ENCODE assay signal across 17 cellular contexts in the genomic region with DNA sequence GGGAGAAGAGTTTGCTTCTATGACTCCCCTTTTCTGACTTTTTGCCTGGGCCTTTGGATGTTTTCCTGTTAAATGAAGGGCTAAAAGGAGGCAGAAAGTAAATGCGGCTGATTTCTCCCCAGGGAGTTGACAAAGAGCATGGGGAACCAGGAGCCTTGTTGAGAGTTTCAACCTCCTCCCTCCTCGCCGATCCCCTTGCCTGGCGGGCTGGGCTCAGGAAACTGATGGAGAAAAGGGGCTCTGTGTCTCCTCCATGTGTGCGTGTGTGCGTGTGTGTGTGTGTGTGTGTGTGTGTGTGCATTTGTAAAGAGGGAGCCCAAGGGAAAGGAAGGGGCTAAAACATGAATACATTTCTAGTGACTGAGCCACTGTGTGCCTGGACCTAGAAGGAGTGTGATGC.
DNase-seq lines count a peak whose midpoint lies in the region; ATAC-seq, FAIRE-seq and TF ChIP-seq lines count a peak whose summit lies in the region.
"Had no signal": no experiment of that assay in that cellular context is flagged by ENCODE, and none has a peak within 500 bp of the region (broad histone marks: within the 10 kb centered on the region; RNA-seq: fewer than 3 reads in every experiment).

No MANE protein-coding gene starts in this region.

- TF ChIP-seq CTCF in neural crest cell (conservative IDR thresholded peaks at IDR 0.05) = no peak
- no peak for TF ChIP-seq CTCF in activated CD8-positive, alpha-beta T cell treated with anti-CD3 and anti-CD28 coated beads for 36 hours (IDR thresholded peaks at IDR 0.05)

- peak; percentile 12 for DNase-seq in NCI-H82 (lab: John Stamatoyannopoulos, UW)
- no peak for DNase-seq in NCI-H82 treated with DMSO at 0.1 percent for 48 hours (lab: John Stamatoyannopoulos, UW; ENCODE audit: unreplicated experiment)
- no peak for DNase-seq in HTR-8/SVneo (ENCODE audit: insufficient read length, low spot score)
- DNase-seq in NCI-H524 (lab: John Stamatoyannopoulos, UW) = peak; percentile 17 to 19
- DNase-seq in neural crest cell (ENCODE audit: low read depth, low spot score) = peak; percentile 36
- no peak for DNase-seq in GM19240 (ENCODE audit: insufficient read length, low spot score)
- no peak for DNase-seq in T-helper 2 cell treated with Interferon-gamma antibody and Interleukin-4, amounts not matched to agents 5 μg/mL and 100 μg/mL, for 36 hours (ENCODE audit: low spot score)
- no peak for DNase-seq in activated CD8-positive, alpha-beta T cell treated with anti-CD3 and anti-CD28 coated beads for 36 hours
- DNase-seq: Calu3; CD8-positive, alpha-beta T cell; KBM-7; NCI-H1105 treated with DMSO at 0.1 percent for 48 hours; NCI-H2029; NK-92 treated with Interleukin-12 subunit alpha and Interleukin-12 subunit beta, amount 100 ng/mL, for 24 hours; Peyer's patch had no signal

- no peaks in the 10 kb centered on the region for H3K27me3 Mint-ChIP-seq in neural crest cell (ENCODE audit: low read depth)
- H3K27me3 Mint-ChIP-seq in T-helper 2 cell treated with Interferon-gamma antibody and Interleukin-4, amounts not matched to agents 5 μg/mL and 100 μg/mL, for 36 hours (ENCODE audit: low read depth) = peaks cover 34% of the 10 kb centered on the region
- H3K27me3 Mint-ChIP-seq in activated CD8-positive, alpha-beta T cell treated with anti-CD3 and anti-CD28 coated beads for 36 hours = peaks cover 12% of the 10 kb centered on the region

- FAIRE-seq in HTR-8/SVneo (lab: Jason Lieb, UNC) = peak; percentile 36
- FAIRE-seq: A549, H1 had no signal

- CTCF ChIA-PET in activated CD8-positive, alpha-beta T cell treated with anti-CD3 and anti-CD28 coated beads for 36 hours (lab: Charles Lee) = no interaction called here

- ATAC-seq in activated CD8-positive, alpha-beta T cell treated with anti-CD3 and anti-CD28 coated beads for 36 hours = no peak
- ATAC-seq: CD8-positive, alpha-beta T cell had no signal

- no peak overlapping the region for H3K4me3 Mint-ChIP-seq in neural crest cell
- no peak overlapping the region for H3K4me3 Mint-ChIP-seq in T-helper 2 cell treated with Interferon-gamma antibody and Interleukin-4, amounts not matched to agents 5 μg/mL and 100 μg/mL, for 36 hours
- no peak overlapping the region for H3K4me3 Mint-ChIP-seq in activated CD8-positive, alpha-beta T cell treated with anti-CD3 and anti-CD28 coated beads for 36 hours
- H3K4me3 Mint-ChIP-seq: CD8-positive, alpha-beta T cell had no signal

- no peaks in the 10 kb centered on the region for H3K36me3 Mint-ChIP-seq in neural crest cell (ENCODE audit: low read depth)
- H3K36me3 Mint-ChIP-seq in T-helper 2 cell treated with Interferon-gamma antibody and Interleukin-4, amounts not matched to agents 5 μg/mL and 100 μg/mL, for 36 hours (ENCODE audit: low read depth) = no peaks in the 10 kb centered on the region
- no peaks in the 10 kb centered on the region for H3K36me3 Mint-ChIP-seq in activated CD8-positive, alpha-beta T cell treated with anti-CD3 and anti-CD28 coated beads for 36 hours (ENCODE audit: low read depth)
- H3K36me3 Mint-ChIP-seq: CD8-positive, alpha-beta T cell had no signal

- H3K9me3 Mint-ChIP-seq in neural crest cell = no peaks in the 10 kb centered on the region
- no peaks in the 10 kb centered on the region for H3K9me3 Mint-ChIP-seq in T-helper 2 cell treated with Interferon-gamma antibody and Interleukin-4, amounts not matched to agents 5 μg/mL and 100 μg/mL, for 36 hours
- H3K9me3 Mint-ChIP-seq in activated CD8-positive, alpha-beta T cell treated with anti-CD3 and anti-CD28 coated beads for 36 hours = no peaks in the 10 kb centered on the region
- H3K9me3 Mint-ChIP-seq: CD8-positive, alpha-beta T cell had no signal

- H3K27ac Mint-ChIP-seq in neural crest cell (ENCODE audit: unreplicated experiment) = no peak overlapping the region
- no peak overlapping the region for H3K27ac Mint-ChIP-seq in T-helper 2 cell treated with Interferon-gamma antibody and Interleukin-4, amounts not matched to agents 5 μg/mL and 100 μg/mL, for 36 hours
- no peak overlapping the region for H3K27ac Mint-ChIP-seq in activated CD8-positive, alpha-beta T cell treated with anti-CD3 and anti-CD28 coated beads for 36 hours
- H3K27ac Mint-ChIP-seq: CD8-positive, alpha-beta T cell had no signal

- H3K4me1 Mint-ChIP-seq in neural crest cell = peaks cover 42% of the 10 kb centered on the region
- H3K4me1 Mint-ChIP-seq in T-helper 2 cell treated with Interferon-gamma antibody and Interleukin-4, amounts not matched to agents 5 μg/mL and 100 μg/mL, for 36 hours (ENCODE audit: low read depth) = no peaks in the 10 kb centered on the region
- no peaks in the 10 kb centered on the region for H3K4me1 Mint-ChIP-seq in activated CD8-positive, alpha-beta T cell treated with anti-CD3 and anti-CD28 coated beads for 36 hours (ENCODE audit: low read depth)

- POLR2A ChIA-PET in activated CD8-positive, alpha-beta T cell treated with anti-CD3 and anti-CD28 coated beads for 36 hours (lab: Charles Lee) = no interaction called here

- intact Hi-C loops in activated CD8-positive, alpha-beta T cell treated with anti-CD3 and anti-CD28 coated beads for 36 hours (cut with micrococcal nuclease) = no loop called here

Comparison
In these comparisons a context has a peak if more than half of its experiments do, and no peak if none do; other contexts are left out.
1. DNase-seq: peak in NCI-H82 (single experiment), NCI-H524 (2 of 2) and neural crest cell (single experiment); none in NCI-H82 treated with DMSO at 0.1 percent for 48 hours (single experiment), HTR-8/SVneo (single experiment), GM19240 (single experiment), T-helper 2 cell treated with Interferon-gamma antibody and Interleukin-4, amounts not matched to agents 5 μg/mL and 100 μg/mL, for 36 hours (single experiment) and activated CD8-positive, alpha-beta T cell treated with anti-CD3 and anti-CD28 coated beads for 36 hours (single experiment).